16 cellular contexts compared by ENCODE assay signal in the genomic region with DNA sequence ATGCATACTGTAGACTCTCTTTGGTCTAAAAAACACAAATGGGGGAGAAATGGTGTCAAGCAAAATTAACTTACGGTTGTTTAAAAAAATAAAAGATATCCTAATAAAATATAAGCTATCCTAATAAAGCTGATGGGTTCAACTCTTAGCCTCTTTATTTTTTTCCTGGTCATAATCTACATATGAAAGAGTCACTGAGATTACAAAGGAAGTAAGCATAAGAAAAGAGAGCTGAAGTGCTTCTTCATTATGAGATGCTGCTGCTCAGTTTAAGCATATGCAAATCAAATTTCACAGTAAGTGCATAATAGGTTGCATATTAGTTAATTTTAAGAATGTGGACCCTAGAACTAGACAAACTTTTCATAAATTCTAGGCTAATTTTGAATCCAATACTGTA. TPM values are rescaled to one million over a fixed set of nuclear protein-coding genes. Genes with fewer than 3 reads are reported as not detected.
A peak's percentile ranks its signal among the peaks of the same experiment; 100 is the strongest.
DNase-seq lines count a peak whose midpoint lies in the region; ATAC-seq and TF ChIP-seq lines count a peak whose summit lies in the region.
"Had no signal": no experiment of that assay in that cellular context is flagged by ENCODE, and none has a peak within 500 bp of the region (broad histone marks: within the 10 kb centered on the region; RNA-seq: fewer than 3 reads in every experiment).

No MANE protein-coding gene starts in this region.

- peak overlapping the region; percentile 60; the same call in 1 of the 2 replicates for H3K27ac ChIP-seq in HUES64 (ENCODE audit: low read depth, low read length)
- H3K27ac ChIP-seq: 22Rv1, A549, C4-2B, GM23248 had no signal

- no peak overlapping the region for H3K4me3 ChIP-seq in HUES64 (ENCODE audit: low read length)
- H3K4me3 ChIP-seq: A549, GM23248 had no signal

- no peaks in the 10 kb centered on the region for H3K27me3 Mint-ChIP-seq in activated CD8-positive, alpha-beta T cell treated with anti-CD3 and anti-CD28 coated beads, Interleukin-2, amount 10 ng/mL, durations not matched to agents 7 days and 5 days (ENCODE audit: low read depth)
- no peaks in the 10 kb centered on the region for H3K27me3 Mint-ChIP-seq in activated CD8-positive, alpha-beta T cell treated with anti-CD3 and anti-CD28 coated beads for 36 hours
- H3K27me3 Mint-ChIP-seq in brain (no peaks in the 10 kb centered on the region), immature natural killer cell (ENCODE audit: low read depth in 3 of 3) (peaks cover 0 to 3% (median 3%) of the 10 kb centered on the region in 3 donors)
- H3K27me3 Mint-ChIP-seq: CD4-positive, alpha-beta T cell had no signal

- H3K4me1 Mint-ChIP-seq in activated CD8-positive, alpha-beta T cell treated with anti-CD3 and anti-CD28 coated beads, Interleukin-2, amount 10 ng/mL, durations not matched to agents 7 days and 5 days (ENCODE audit: low read depth) = peaks cover 15% of the 10 kb centered on the region
- H3K4me1 Mint-ChIP-seq in activated CD8-positive, alpha-beta T cell treated with anti-CD3 and anti-CD28 coated beads for 36 hours (ENCODE audit: low read depth) = peaks cover 14% of the 10 kb centered on the region
- H3K4me1 Mint-ChIP-seq in brain = peaks cover 14% of the 10 kb centered on the region
- peaks cover 28 to 44% of the 10 kb centered on the region in 2 donors for H3K4me1 Mint-ChIP-seq in immature natural killer cell

- peaks cover 60% of the 10 kb centered on the region for H3K36me3 Mint-ChIP-seq in activated CD8-positive, alpha-beta T cell treated with anti-CD3 and anti-CD28 coated beads, Interleukin-2, amount 10 ng/mL, durations not matched to agents 7 days and 5 days (ENCODE audit: low read depth)
- peaks cover 46% of the 10 kb centered on the region for H3K36me3 Mint-ChIP-seq in activated CD8-positive, alpha-beta T cell treated with anti-CD3 and anti-CD28 coated beads for 36 hours (ENCODE audit: low read depth)
- H3K36me3 Mint-ChIP-seq in brain = peaks cover 82% of the 10 kb centered on the region
- H3K36me3 Mint-ChIP-seq in activated naive CD4-positive, alpha-beta T cell treated with anti-CD3 and anti-CD28 coated beads, Interleukin-2, amount 50 U/mL, for 72 hours = peaks cover 13 to 31% of the 10 kb centered on the region in 2 donors
- peaks cover 29 to 54% (median 38%) of the 10 kb centered on the region in 3 donors for H3K36me3 Mint-ChIP-seq in immature natural killer cell

- CTCF ChIA-PET in activated CD8-positive, alpha-beta T cell treated with anti-CD3 and anti-CD28 coated beads, Interleukin-2, amount 10 ng/mL, durations not matched to agents 7 days and 5 days (lab: Charles Lee) = interaction anchor here (1.5 kb wide), 1 partner anchor 8 kb away, joined by 3 read pairs; no protein-coding TSS in a partner anchor
- CTCF ChIA-PET in activated CD8-positive, alpha-beta T cell treated with anti-CD3 and anti-CD28 coated beads for 36 hours (lab: Charles Lee) = no interaction called here

- peak overlapping the region; percentile 8 for H3K27ac Mint-ChIP-seq in activated CD8-positive, alpha-beta T cell treated with anti-CD3 and anti-CD28 coated beads, Interleukin-2, amount 10 ng/mL, durations not matched to agents 7 days and 5 days
- no peak overlapping the region for H3K27ac Mint-ChIP-seq in activated CD8-positive, alpha-beta T cell treated with anti-CD3 and anti-CD28 coated beads for 36 hours
- H3K27ac Mint-ChIP-seq in brain (peak overlapping the region; percentile 20 to 88 (median 50)), immature natural killer cell (peak overlapping the region in 2 of 6 donors; percentile 13 to 62)
- no peak overlapping the region for H3K27ac Mint-ChIP-seq in activated naive CD4-positive, alpha-beta T cell treated with anti-CD3 and anti-CD28 coated beads, Interleukin-2, amount 50 U/mL, for 72 hours

- peaks cover 89% of the 10 kb centered on the region for H3K36me3 ChIP-seq in HUES64 (ENCODE audit: insufficient read depth, low read length)

- WGBS in HUES64 = no CpG with 5 or more reads among the region's 1 CpG

- intact Hi-C loops in activated CD8-positive, alpha-beta T cell treated with anti-CD3 and anti-CD28 coated beads for 36 hours (cut with micrococcal nuclease) = no loop called here

- ATAC-seq in activated CD8-positive, alpha-beta T cell treated with anti-CD3 and anti-CD28 coated beads, Interleukin-2, amount 10 ng/mL, durations not matched to agents 7 days and 5 days = no peak
- no peak for ATAC-seq in activated CD8-positive, alpha-beta T cell treated with anti-CD3 and anti-CD28 coated beads for 36 hours
- ATAC-seq in activated naive CD4-positive, alpha-beta T cell treated with anti-CD3 and anti-CD28 coated beads, Interleukin-2, amount 50 U/mL, for 72 hours = no peak
- ATAC-seq: A549 had no signal

- POLR2A ChIA-PET in activated CD8-positive, alpha-beta T cell treated with anti-CD3 and anti-CD28 coated beads, Interleukin-2, amount 10 ng/mL, durations not matched to agents 7 days and 5 days (lab: Charles Lee) = no interaction called here
- POLR2A ChIA-PET in activated CD8-positive, alpha-beta T cell treated with anti-CD3 and anti-CD28 coated beads for 36 hours (lab: Charles Lee) = no interaction called here

- no peak for TF ChIP-seq CTCF in activated CD8-positive, alpha-beta T cell treated with anti-CD3 and anti-CD28 coated beads for 36 hours (IDR thresholded peaks at IDR 0.05)
- no peak for TF ChIP-seq CTCF in brain (conservative IDR thresholded peaks at IDR 0.05)

- no peaks in the 10 kb centered on the region for H3K9me3 Mint-ChIP-seq in activated CD8-positive, alpha-beta T cell treated with anti-CD3 and anti-CD28 coated beads, Interleukin-2, amount 10 ng/mL, durations not matched to agents 7 days and 5 days (ENCODE audit: insufficient read depth)
- H3K9me3 Mint-ChIP-seq in activated CD8-positive, alpha-beta T cell treated with anti-CD3 and anti-CD28 coated beads for 36 hours = no peaks in the 10 kb centered on the region
- H3K9me3 Mint-ChIP-seq in brain = no peaks in the 10 kb centered on the region
- H3K9me3 Mint-ChIP-seq in activated naive CD4-positive, alpha-beta T cell treated with anti-CD3 and anti-CD28 coated beads, Interleukin-2, amount 50 U/mL, for 72 hours = no peaks in the 10 kb centered on the region
- H3K9me3 Mint-ChIP-seq in immature natural killer cell = no peaks in the 10 kb centered on the region
- H3K9me3 Mint-ChIP-seq: CD4-positive, alpha-beta T cell had no signal

- no peak overlapping the region for H3K9ac ChIP-seq in HUES64 (ENCODE audit: low read depth, low read length)
- H3K9ac ChIP-seq: GM23248 had no signal

- DNase-seq in activated CD8-positive, alpha-beta T cell treated with anti-CD3 and anti-CD28 coated beads, Interleukin-2, amount 10 ng/mL, durations not matched to agents 7 days and 5 days = no peak
- no peak for DNase-seq in activated CD8-positive, alpha-beta T cell treated with anti-CD3 and anti-CD28 coated beads for 36 hours
- DNase-seq in activated naive CD4-positive, alpha-beta T cell treated with anti-CD3 and anti-CD28 coated beads, Interleukin-2, amount 50 U/mL, for 72 hours (ENCODE audit: low spot score in 2 of 2) = no peak
- no peak for DNase-seq in immature natural killer cell
- no peak for DNase-seq in NK-92 treated with Interleukin-12 subunit alpha and Interleukin-12 subunit beta, amount 100 ng/mL, for 24 hours (lab: John Stamatoyannopoulos, UW)
- DNase-seq: AML-193; Caco-2; CD4-positive, alpha-beta T cell; GDM1; GM23248; H7 had no signal

- no peaks in the 10 kb centered on the region for H3K9me3 ChIP-seq in HUES64 (ENCODE audit: insufficient read depth, low read depth, low read length)
- H3K9me3 ChIP-seq: A549, Caco-2 had no signal

- H3K4me3 Mint-ChIP-seq in activated CD8-positive, alpha-beta T cell treated with anti-CD3 and anti-CD28 coated beads, Interleukin-2, amount 10 ng/mL, durations not matched to agents 7 days and 5 days = no peak overlapping the region
- H3K4me3 Mint-ChIP-seq in activated CD8-positive, alpha-beta T cell treated with anti-CD3 and anti-CD28 coated beads for 36 hours = no peak overlapping the region
- H3K4me3 Mint-ChIP-seq in brain (no peak overlapping the region), immature natural killer cell (no peak overlapping the region)
- H3K4me3 Mint-ChIP-seq: CD4-positive, alpha-beta T cell had no signal

- H3K27me3 ChIP-seq in HUES64 (ENCODE audit: insufficient read depth, low read length) = no peaks in the 10 kb centered on the region

- peaks cover 41% of the 10 kb centered on the region for H3K4me1 ChIP-seq in HUES64 (ENCODE audit: insufficient read depth, low read length)
- H3K4me1 ChIP-seq: A549, Caco-2 had no signal

RNA-seq across cellular contexts. Expression of a gene that starts 59.9 kb away (rescaled TPM):
- not detected for total RNA-seq in activated CD8-positive, alpha-beta T cell treated with anti-CD3 and anti-CD28 coated beads, Interleukin-2, amount 10 ng/mL, durations not matched to agents 7 days and 5 days
- total RNA-seq in activated CD8-positive, alpha-beta T cell treated with anti-CD3 and anti-CD28 coated beads for 36 hours = not detected
- polyA plus RNA-seq in HUES64 (2013, experiment 1 of 2) = 3.0 TPM
- 4.6 TPM for polyA plus RNA-seq in HUES64 (2013, experiment 2 of 2)
- polyA plus RNA-seq in brain (ENCODE audit: insufficient read depth, low read depth, low replicate concordance) (392 TPM), immature natural killer cell (not detected)
- not detected for total RNA-seq in activated naive CD4-positive, alpha-beta T cell treated with anti-CD3 and anti-CD28 coated beads, Interleukin-2, amount 50 U/mL, for 72 hours
- total RNA-seq: Caco-2; CD4-positive, alpha-beta T cell had no signal

Comparison
In these comparisons a context has a peak if more than half of its experiments do, and no peak if none do; other contexts are left out.
1. H3K27ac Mint-ChIP-seq: peak in activated CD8-positive, alpha-beta T cell treated with anti-CD3 and anti-CD28 coated beads, Interleukin-2, amount 10 ng/mL, durations not matched to agents 7 days and 5 days (single experiment) and brain (5 of 5); none in activated CD8-positive, alpha-beta T cell treated with anti-CD3 and anti-CD28 coated beads for 36 hours (single experiment) and activated naive CD4-positive, alpha-beta T cell treated with anti-CD3 and anti-CD28 coated beads, Interleukin-2, amount 50 U/mL, for 72 hours (0 of 2).